ENCODE assay signal across 8 cellular contexts in genomic region chr1:153742411-153743142, GRCh38. TPM values are rescaled to one million over a fixed set of nuclear protein-coding genes. Genes with fewer than 3 reads are reported as not detected.
DNase-seq lines count a peak whose midpoint lies in the region; ATAC-seq and TF ChIP-seq lines count a peak whose summit lies in the region.

No MANE protein-coding gene starts in this region.

- peaks cover 30% of the 10 kb centered on the region for H3K36me3 Mint-ChIP-seq in activated naive CD8-positive, alpha-beta T cell treated with anti-CD3 and anti-CD28 coated beads, Interleukin-2, amount 50 U/mL, for 24 hours (ENCODE audit: low read depth)
- peaks cover 23% of the 10 kb centered on the region for H3K36me3 Mint-ChIP-seq in progenitor cell of endocrine pancreas (ENCODE audit: insufficient read depth)
- peaks cover 74% of the 10 kb centered on the region for H3K36me3 Mint-ChIP-seq in CD4-positive, alpha-beta T cell (ENCODE audit: low read depth)
- H3K36me3 Mint-ChIP-seq in activated T-cell treated with anti-CD3 and anti-CD28 coated beads, Interleukin-2, amount 50 U/mL, for 4 hours (ENCODE audit: insufficient read depth), result peaks cover 49% of the 10 kb centered on the region

- no peaks in the 10 kb centered on the region for H3K27me3 ChIP-seq in CD4-positive, alpha-beta T cell (ENCODE audit: control insufficient read depth, insufficient read depth, low read length)

- H3K4me3 Mint-ChIP-seq in activated naive CD8-positive, alpha-beta T cell treated with anti-CD3 and anti-CD28 coated beads, Interleukin-2, amount 50 U/mL, for 24 hours, result no peak overlapping the region
- H3K4me3 Mint-ChIP-seq in progenitor cell of endocrine pancreas (ENCODE audit: low read depth), result peak overlapping the region; percentile 40
- no peak overlapping the region for H3K4me3 Mint-ChIP-seq in CD4-positive, alpha-beta T cell
- no peak overlapping the region for H3K4me3 Mint-ChIP-seq in activated T-cell treated with anti-CD3 and anti-CD28 coated beads, Interleukin-2, amount 50 U/mL, for 4 hours

- H3K27ac ChIP-seq in CD4-positive, alpha-beta T cell (ENCODE audit: low read depth, low read length), result no peak overlapping the region

- POLR2A ChIA-PET in CD4-positive, alpha-beta T cell (lab: Charles Lee), result no interaction called here

- no peaks in the 10 kb centered on the region for H3K9me3 Mint-ChIP-seq in activated naive CD8-positive, alpha-beta T cell treated with anti-CD3 and anti-CD28 coated beads, Interleukin-2, amount 50 U/mL, for 24 hours
- no peaks in the 10 kb centered on the region for H3K9me3 Mint-ChIP-seq in progenitor cell of endocrine pancreas (ENCODE audit: low read depth)
- no peaks in the 10 kb centered on the region for H3K9me3 Mint-ChIP-seq in CD4-positive, alpha-beta T cell
- H3K9me3 Mint-ChIP-seq in activated T-cell treated with anti-CD3 and anti-CD28 coated beads, Interleukin-2, amount 50 U/mL, for 4 hours, result no peaks in the 10 kb centered on the region

- ATAC-seq in GM18861 (IDR thresholded peaks at IDR 0.05; ENCODE audit: unreplicated experiment) (peak; percentile 72), HG02981 (IDR thresholded peaks at IDR 0.05; ENCODE audit: unreplicated experiment) (peak; percentile 85), HG03565 (IDR thresholded peaks at IDR 0.05; ENCODE audit: unreplicated experiment) (no peak)
- ATAC-seq in activated naive CD8-positive, alpha-beta T cell treated with anti-CD3 and anti-CD28 coated beads, Interleukin-2, amount 50 U/mL, for 24 hours, result peak; percentile 54
- no peak for ATAC-seq in CD4-positive, alpha-beta T cell (ENCODE audit: poor library complexity)
- ATAC-seq in activated T-cell treated with anti-CD3 and anti-CD28 coated beads, Interleukin-2, amount 50 U/mL, for 4 hours, result no peak

- peak overlapping the region; percentile 41 for H3K27ac Mint-ChIP-seq in activated naive CD8-positive, alpha-beta T cell treated with anti-CD3 and anti-CD28 coated beads, Interleukin-2, amount 50 U/mL, for 24 hours
- peak overlapping the region; percentile 91 for H3K27ac Mint-ChIP-seq in progenitor cell of endocrine pancreas
- H3K27ac Mint-ChIP-seq in CD4-positive, alpha-beta T cell, result no peak overlapping the region

- H3K27me3 Mint-ChIP-seq in activated naive CD8-positive, alpha-beta T cell treated with anti-CD3 and anti-CD28 coated beads, Interleukin-2, amount 50 U/mL, for 24 hours, result no peaks in the 10 kb centered on the region
- no peaks in the 10 kb centered on the region for H3K27me3 Mint-ChIP-seq in progenitor cell of endocrine pancreas
- no peaks in the 10 kb centered on the region for H3K27me3 Mint-ChIP-seq in CD4-positive, alpha-beta T cell
- H3K27me3 Mint-ChIP-seq in activated T-cell treated with anti-CD3 and anti-CD28 coated beads, Interleukin-2, amount 50 U/mL, for 4 hours (ENCODE audit: low read depth), result no peaks in the 10 kb centered on the region

- CTCF ChIA-PET in CD4-positive, alpha-beta T cell (lab: Charles Lee), result no interaction called here

- no peaks in the 10 kb centered on the region for H3K9me3 ChIP-seq in CD4-positive, alpha-beta T cell (ENCODE audit: control insufficient read depth, low read length)

- H3K4me1 Mint-ChIP-seq in activated naive CD8-positive, alpha-beta T cell treated with anti-CD3 and anti-CD28 coated beads, Interleukin-2, amount 50 U/mL, for 24 hours, result peaks cover 16% of the 10 kb centered on the region
- peaks cover 33% of the 10 kb centered on the region for H3K4me1 Mint-ChIP-seq in progenitor cell of endocrine pancreas (ENCODE audit: low read depth)
- no peaks in the 10 kb centered on the region for H3K4me1 Mint-ChIP-seq in CD4-positive, alpha-beta T cell (ENCODE audit: low read depth)
- peaks cover 27% of the 10 kb centered on the region for H3K4me1 Mint-ChIP-seq in activated T-cell treated with anti-CD3 and anti-CD28 coated beads, Interleukin-2, amount 50 U/mL, for 4 hours (ENCODE audit: low read depth)

- TF ChIP-seq CTCF in progenitor cell of endocrine pancreas (IDR thresholded peaks at IDR 0.05; ENCODE audit: unreplicated experiment), result no peak
- no peak for TF ChIP-seq CTCF in CD4-positive, alpha-beta T cell (IDR thresholded peaks at IDR 0.05)

- intact Hi-C loops in CD4-positive, alpha-beta T cell (cut with DNase I, micrococcal nuclease), result loop anchor here in 1 of 2 experiments (10.0 kb wide), 1 partner anchor 388 kb away; the partner anchor contains the start of gene S100A9

- no peak for DNase-seq in activated naive CD8-positive, alpha-beta T cell treated with anti-CD3 and anti-CD28 coated beads, Interleukin-2, amount 50 U/mL, for 24 hours
- DNase-seq in progenitor cell of endocrine pancreas (ENCODE audit: low spot score, unreplicated experiment) (no peak), NCI-H345 treated with DMSO at 0.1 percent for 48 hours (lab: John Stamatoyannopoulos, UW; ENCODE audit: unreplicated experiment) (no peak)
- DNase-seq in CD4-positive, alpha-beta T cell, result no peak
- no peak for DNase-seq in activated T-cell treated with anti-CD3 and anti-CD28 coated beads, Interleukin-2, amount 50 U/mL, for 4 hours

RNA-seq across cellular contexts. Expression of gene INTS3, which starts 14.7 kb away (rescaled TPM):
- 145 and 152 TPM in 2 replicates for total RNA-seq in progenitor cell of endocrine pancreas
- total RNA-seq in CD4-positive, alpha-beta T cell, result 10 to 100 TPM; 24.9 to 27.4 TPM
- 10 to 100 TPM; 46.9 to 49.4 (median 48.5) TPM for total RNA-seq in activated T-cell treated with anti-CD3 and anti-CD28 coated beads, Interleukin-2, amount 50 U/mL, for 4 hours

RNA-seq across cellular contexts. Expression of gene SLC27A3, which starts 32.6 kb away (rescaled TPM):
- 29.5 and 36.6 TPM in 2 replicates for total RNA-seq in progenitor cell of endocrine pancreas
- 1 to 10 TPM; 3.8 to 4.4 TPM for total RNA-seq in CD4-positive, alpha-beta T cell
- 1 to 10 TPM; 3.8 to 6.0 (median 6.0) TPM for total RNA-seq in activated T-cell treated with anti-CD3 and anti-CD28 coated beads, Interleukin-2, amount 50 U/mL, for 4 hours

Comparison
In these comparisons a context has a peak if more than half of its experiments do, and no peak if none do; other contexts are left out.
1. ATAC-seq: peak in GM18861 (single experiment), HG02981 (single experiment) and activated naive CD8-positive, alpha-beta T cell treated with anti-CD3 and anti-CD28 coated beads, Interleukin-2, amount 50 U/mL, for 24 hours (single experiment); none in HG03565 (single experiment), CD4-positive, alpha-beta T cell (single experiment) and activated T-cell treated with anti-CD3 and anti-CD28 coated beads, Interleukin-2, amount 50 U/mL, for 4 hours (0 of 2).